Comparison of ENCODE assay signal across 21 cellular contexts in genomic region chr7:76286842-76287403, GRCh38.
"Had no signal": no experiment of that assay in that cellular context is flagged by ENCODE, and none has a peak within 500 bp of the region (broad histone marks: within the 10 kb centered on the region; RNA-seq: fewer than 3 reads in every experiment).

No MANE protein-coding gene starts in this region.

- ATAC-seq: esophagus mucosa, gastrocnemius medialis, lower lobe of right lung, natural killer cell had no signal

- H3K36me3 Mint-ChIP-seq: natural killer cell, type B pancreatic cell had no signal

- H3K9me3 Mint-ChIP-seq: dendritic cell treated with granulocyte-macrophage colony-stimulating factor and Interleukin-4, amounts not matched to agents 40 ng/mL and 50 ng/mL, for 4 days; endodermal cell; natural killer cell; neural crest cell; type B pancreatic cell had no signal

- H3K27me3 ChIP-seq: right atrium auricular region had no signal

- H3K27ac ChIP-seq: epithelial cell of prostate, gastrocnemius medialis, lower lobe of right lung, neutrophil, prostate gland, stomach, tibial artery had no signal

- H3K4me1 ChIP-seq: prostate gland had no signal

- H3K36me3 ChIP-seq: gastrocnemius medialis, lower lobe of right lung, neutrophil, prostate gland, right atrium auricular region, stomach, tibial artery had no signal

- H3K4me3 Mint-ChIP-seq: dendritic cell treated with granulocyte-macrophage colony-stimulating factor and Interleukin-4, amounts not matched to agents 40 ng/mL and 50 ng/mL, for 4 days; endodermal cell; natural killer cell; neural crest cell; type B pancreatic cell had no signal

- H3K27ac Mint-ChIP-seq: dendritic cell treated with granulocyte-macrophage colony-stimulating factor and Interleukin-4, amounts not matched to agents 40 ng/mL and 50 ng/mL, for 4 days; endodermal cell; natural killer cell; type B pancreatic cell had no signal

- H3K4me3 ChIP-seq: gastrocnemius medialis, lower lobe of right lung, prostate gland, right atrium auricular region, stomach, tibial artery had no signal

- DNase-seq: effector CD8-positive, alpha-beta T cell; endodermal cell; gastrocnemius medialis; left ventricle myocardium superior; lower lobe of right lung; natural killer cell; small intestine; stimulated activated CD4-positive, alpha-beta T cell treated with anti-CD3 and anti-CD28 coated beads, Interleukin-15, amount 100 ng/mL, for 24 hours; stimulated activated CD4-positive, alpha-beta T cell treated with anti-CD3 and anti-CD28 coated beads, Interleukin-2, amount 100 ng/mL, for 48 hours; stimulated activated CD8-positive, alpha-beta memory T cell treated with anti-CD3 and anti-CD28 coated beads, Interleukin-4, amount 100 ng/mL, for 48 hours; stimulated activated naive CD4-positive, alpha-beta T cell treated with Interleukin-2 at 50 U/mL for 16 hours; stomach; tibial artery had no signal

- H3K9me3 ChIP-seq: gastrocnemius medialis, lower lobe of right lung, neutrophil, prostate gland, right atrium auricular region, stomach, tibial artery had no signal
